In genomic region chr4:60799214-60799613, GRCh38 we compare ENCODE assay signal across 30 cellular contexts.
"Had no signal": no experiment of that assay in that cellular context is flagged by ENCODE, and none has a peak within 500 bp of the region (broad histone marks: within the 10 kb centered on the region; RNA-seq: fewer than 3 reads in every experiment).

No MANE protein-coding gene starts in this region.

- DNase-seq: activated B cell treated with CpG ODN at 0.5 μM for 24 hours; activated CD4-positive, alpha-beta memory T cell treated with anti-CD3 and anti-CD28 coated beads, Interleukin-2, amount 10 ng/mL, durations not matched to agents 7 days and 5 days; activated CD4-positive, alpha-beta T cell treated with anti-CD3 and anti-CD28 coated beads for 4 hours; activated CD4-positive, alpha-beta T cell treated with anti-CD3 and anti-CD28 coated beads, Interleukin-2, amount 10 ng/mL, durations not matched to agents 24 days and 14 days; activated CD4-positive, alpha-beta T cell treated with anti-CD3 and anti-CD28 coated beads, Interleukin-2, amount 50 U/mL, for 48 hours; activated CD4-positive, CD25-positive, alpha-beta regulatory T cell treated with anti-CD3 and anti-CD28 coated beads, Interleukin-2, amount 50 U/mL, for 72 hours; activated CD8-positive, alpha-beta memory T cell treated with anti-CD3 and anti-CD28 coated beads for 24 hours; activated CD8-positive, alpha-beta memory T cell treated with anti-CD3 and anti-CD28 coated beads, Interleukin-2, amount 10 ng/mL, durations not matched to agents 7 days and 5 days; activated CD8-positive, alpha-beta memory T cell treated with anti-CD3 and anti-CD28 coated beads, Interleukin-2, amount 50 U/mL, for 48 hours; activated CD8-positive, alpha-beta T cell treated with anti-CD3 and anti-CD28 coated beads, Interleukin-2, amount 10 ng/mL, durations not matched to agents 7 days and 5 days; activated effector memory CD4-positive, alpha-beta T cell treated with Interleukin-2 at 50 U/mL for 16 hours; activated gamma-delta T cell; activated naive CD4-positive, alpha-beta T cell treated with anti-CD3 and anti-CD28 coated beads, Interleukin-2, amount 10 ng/mL, durations not matched to agents 7 days and 5 days; activated naive CD4-positive, alpha-beta T cell treated with Interleukin-2 at 50 U/mL for 16 hours; activated naive CD8-positive, alpha-beta T cell treated with anti-CD3 and anti-CD28 coated beads, Interleukin-2, amount 10 ng/mL, durations not matched to agents 7 days and 5 days; activated naive CD8-positive, alpha-beta T cell treated with anti-CD3 and anti-CD28 coated beads, Interleukin-2, amount 50 U/mL, for 24 hours; activated T-cell treated with anti-CD3 and anti-CD28 coated beads, Interleukin-2, amount 50 U/mL, for 24 hours; activated T-cell treated with anti-CD3 and anti-CD28 coated beads, Interleukin-2, amount 50 U/mL, for 48 hours; amygdala; anterior cingulate cortex; caudate nucleus; cerebellar nuclear complex; T-helper 1 cell; T-helper 2 cell; T-helper 9 cell had no signal

- H3K27ac ChIP-seq: ascending aorta, cardiac muscle cell, VCaP had no signal

- H3K9me3 ChIP-seq: ascending aorta had no signal

- ATAC-seq: activated CD8-positive, alpha-beta memory T cell treated with anti-CD3 and anti-CD28 coated beads, Interleukin-2, amount 10 ng/mL, durations not matched to agents 7 days and 5 days; activated CD8-positive, alpha-beta T cell treated with anti-CD3 and anti-CD28 coated beads, Interleukin-2, amount 10 ng/mL, durations not matched to agents 7 days and 5 days; activated naive CD8-positive, alpha-beta T cell treated with anti-CD3 and anti-CD28 coated beads, Interleukin-2, amount 50 U/mL, for 24 hours had no signal

- FAIRE-seq: bronchial epithelial cell, TTC549 had no signal

- H3K27me3 ChIP-seq: ascending aorta, cardiac muscle cell had no signal

- H3K36me3 ChIP-seq: ascending aorta, cardiac muscle cell had no signal

- H3K4me3 ChIP-seq: ascending aorta, cardiac muscle cell had no signal

- H3K4me1 ChIP-seq: ascending aorta had no signal
